Comparison of ENCODE assay signal across 8 cellular contexts in the genomic region with DNA sequence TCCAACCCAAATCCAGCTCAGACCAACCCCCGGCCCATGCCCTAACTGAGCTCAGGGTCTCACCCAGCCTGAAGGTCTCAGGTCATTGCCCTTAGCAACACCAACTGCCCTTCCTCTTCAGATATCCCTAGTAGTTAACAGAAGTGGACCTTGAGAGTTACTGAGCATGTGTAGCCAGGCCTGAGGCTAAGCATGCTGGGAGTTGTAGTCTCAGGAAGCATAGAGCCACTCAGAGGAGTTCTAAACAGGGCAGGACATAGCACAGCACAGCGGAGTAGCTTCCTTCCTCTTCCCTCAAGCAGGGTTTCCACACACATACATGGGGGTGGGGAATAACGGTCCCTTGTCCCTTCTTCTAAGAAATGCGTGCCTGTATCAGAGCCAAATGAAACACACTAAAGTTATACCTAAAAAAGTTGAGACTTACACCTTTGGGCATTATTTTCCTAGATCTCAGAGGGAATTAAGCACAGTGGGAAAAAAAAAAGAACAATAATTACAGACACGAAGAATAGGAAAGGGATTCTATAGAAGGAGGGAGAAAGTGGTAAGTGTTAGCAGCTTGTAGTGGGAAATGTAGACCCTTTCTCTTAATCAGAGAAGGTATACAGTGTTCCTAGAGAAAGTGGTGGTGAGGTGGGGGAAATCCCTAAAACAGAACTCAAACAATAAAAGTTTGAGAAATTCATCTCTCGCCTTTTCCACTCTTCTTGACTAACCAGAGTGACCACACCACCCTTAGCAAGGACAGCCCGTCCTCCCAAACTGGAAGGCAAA. TPM values are rescaled to one million over a fixed set of nuclear protein-coding genes. Genes with fewer than 3 reads are reported as not detected.
DNase-seq lines count a peak whose midpoint lies in the region; ATAC-seq and TF ChIP-seq lines count a peak whose summit lies in the region.

No MANE protein-coding gene starts in this region.

- H2BK120ac ChIP-seq in neuronal stem cell (ENCODE audit: low read depth, low read length), result no peak overlapping the region

- no peak overlapping the region for H3K23ac ChIP-seq in neuronal stem cell (ENCODE audit: low read depth, low read length, poor library complexity)

- H3K4me1 ChIP-seq in iPS DF 6.9 (ENCODE audit: control insufficient read depth, insufficient read depth, low read length), result peaks cover 6% of the 10 kb centered on the region
- H3K4me1 ChIP-seq in skeletal muscle satellite cell (ENCODE audit: control insufficient read depth, insufficient read depth, low read length), result peaks cover 32% of the 10 kb centered on the region
- H3K4me1 ChIP-seq in neuronal stem cell (ENCODE audit: control insufficient read depth in 2 of 2, insufficient read depth in 1 of 2, low read depth in 1 of 2, low read length in 2 of 2), result peaks cover 24 to 29% of the 10 kb centered on the region in 2 donors

- H3K27ac ChIP-seq in HL-60 (replicated peaks) (peak overlapping the region; percentile 100), brain microvascular endothelial cell (no peak overlapping the region), iPS DF 6.9 (ENCODE audit: low read length) (no peak overlapping the region), neuronal stem cell (replicated peaks; ENCODE audit: low read length) (no peak overlapping the region)

- H4K91ac ChIP-seq in neuronal stem cell (ENCODE audit: low read depth, low read length, poor library complexity), result no peak overlapping the region

- H3K4me3 ChIP-seq in HL-60 (replicated peaks; ENCODE audit: insufficient read depth, low read length) (peak overlapping the region; percentile 71), brain microvascular endothelial cell (ENCODE audit: low read depth, low read length) (peak overlapping the region; percentile 86), iPS DF 6.9 (ENCODE audit: low read length) (no peak overlapping the region), skeletal muscle satellite cell (ENCODE audit: low read length) (peak overlapping the region; percentile 91), neuronal stem cell (ENCODE audit: low read length in 2 of 2) (no peak overlapping the region)

- no peak overlapping the region for H2BK5ac ChIP-seq in neuronal stem cell (ENCODE audit: low read length)

- no peak overlapping the region for H4K8ac ChIP-seq in neuronal stem cell (ENCODE audit: low read depth, low read length)

- no peak overlapping the region for H2AK5ac ChIP-seq in neuronal stem cell (ENCODE audit: low read depth, low read length)

- H3K79me1 ChIP-seq in neuronal stem cell (ENCODE audit: low read depth, low read length), result peaks cover 17% of the 10 kb centered on the region

- H3K14ac ChIP-seq in neuronal stem cell (ENCODE audit: low read length), result no peak overlapping the region

- H3K9me3 ChIP-seq in iPS DF 6.9 (ENCODE audit: control insufficient read depth, insufficient read depth, low read length) (no peaks in the 10 kb centered on the region), skeletal muscle satellite cell (replicated peaks; ENCODE audit: low read length) (no peaks in the 10 kb centered on the region), neuronal stem cell (replicated peaks in 1 of 2; ENCODE audit: control insufficient read depth in 2 of 2, insufficient read depth in 1 of 2, low read depth in 1 of 2, low read length in 2 of 2) (no peaks in the 10 kb centered on the region)

- ATAC-seq in GM19455 (IDR thresholded peaks at IDR 0.05; ENCODE audit: unreplicated experiment), result peak; percentile 60

- H2AFZ ChIP-seq in neuronal stem cell (ENCODE audit: low read length), result no peak overlapping the region

- H3K9ac ChIP-seq in skeletal muscle satellite cell (ENCODE audit: low read depth, low read length) (peak overlapping the region; percentile 98), neuronal stem cell (ENCODE audit: low read depth, low read length, poor library complexity) (no peak overlapping the region)

- H3K4me2 ChIP-seq in skeletal muscle satellite cell (ENCODE audit: low read length), result peak overlapping the region; percentile 94
- no peak overlapping the region for H3K4me2 ChIP-seq in neuronal stem cell (ENCODE audit: insufficient read depth, low read length, poor library complexity, severe bottlenecking)

- in situ Hi-C loops in brain microvascular endothelial cell (cut with HindIII; ENCODE audit: low pct_ligation_motif_present, low sequenced_read_pairs), result no loop called here

- H3K18ac ChIP-seq in neuronal stem cell (ENCODE audit: low read length), result no peak overlapping the region

- H2BK12ac ChIP-seq in neuronal stem cell (ENCODE audit: low read length), result no peak overlapping the region

- H3K27me3 ChIP-seq in HL-60 (ENCODE audit: insufficient read depth, poor library complexity, severe bottlenecking) (no peaks in the 10 kb centered on the region), brain microvascular endothelial cell (replicated peaks) (no peaks in the 10 kb centered on the region), iPS DF 6.9 (ENCODE audit: control insufficient read depth, insufficient read depth, low read length) (no peaks in the 10 kb centered on the region), skeletal muscle satellite cell (ENCODE audit: control insufficient read depth, insufficient read depth, low read length) (no peaks in the 10 kb centered on the region), neuronal stem cell (ENCODE audit: control insufficient read depth in 3 of 3, insufficient read depth in 3 of 3, low read depth in 1 of 3, low read length in 3 of 3) (no peaks in the 10 kb centered on the region)

- no peak overlapping the region for H2BK15ac ChIP-seq in neuronal stem cell (ENCODE audit: low read length)

- DNase-seq in DMS114 treated with DMSO at 0.1 percent for 48 hours (lab: John Stamatoyannopoulos, UW; ENCODE audit: unreplicated experiment) (peak; percentile 51), HL-60 (ENCODE audit: low read depth in 1 of 2, low spot score in 1 of 2) (peak; percentile 93 to 96), T follicular helper cell (ENCODE audit: low read depth) (peak; percentile 37), brain microvascular endothelial cell (peak; percentile 81), iPS DF 6.9 (ENCODE audit: low read depth, low spot score) (peak; percentile 22), neuronal stem cell (ENCODE audit: low spot score) (no peak)

- H3K36me3 ChIP-seq in brain microvascular endothelial cell (replicated peaks) (peaks cover 40% of the 10 kb centered on the region), iPS DF 6.9 (ENCODE audit: control insufficient read depth, insufficient read depth, low read length) (peaks cover 35% of the 10 kb centered on the region), skeletal muscle satellite cell (ENCODE audit: insufficient read depth, low read length) (peaks cover 46% of the 10 kb centered on the region), neuronal stem cell (replicated peaks in 1 of 2; ENCODE audit: control insufficient read depth in 2 of 2, insufficient read depth in 2 of 2, low read length in 2 of 2) (peaks cover 41 to 68% of the 10 kb centered on the region in 2 donors)

- TF ChIP-seq CTCF in HL-60 (IDR thresholded peaks at IDR 0.05; ENCODE audit: insufficient read depth, low read length) (no peak), brain microvascular endothelial cell (IDR thresholded peaks at IDR 0.05; ENCODE audit: low read depth, low read length, missing control alignments) (no peak)

- H3K4ac ChIP-seq in neuronal stem cell (ENCODE audit: low read length), result no peak overlapping the region

- WGBS in iPS DF 6.9 (ENCODE audit: insufficient coverage, insufficient read length), result no CpG with 5 or more reads among the region's 7 CpGs
- no CpG with 5 or more reads among the region's 7 CpGs for WGBS in neuronal stem cell (ENCODE audit: extremely low coverage in 2 of 2, insufficient read length in 2 of 2, insufficient replicate concordance in 1 of 2), 2 donors

RNA-seq across cellular contexts. Expression of a gene that starts 4.4 kb away (rescaled TPM):
- 18.3 and 29.9 TPM in 2 replicates for total RNA-seq in skeletal muscle satellite cell (2012; rRNA removed)
- 10.4 TPM for polyA plus RNA-seq in neuronal stem cell (2013, experiment 1 of 2)
- polyA plus RNA-seq in neuronal stem cell (2013, experiment 2 of 2), result 10.8 TPM

RNA-seq across cellular contexts. Expression of a gene that starts 13.6 kb away (rescaled TPM):
- total RNA-seq in skeletal muscle satellite cell (2012; rRNA removed), result 0.44 and 0.51 TPM in 2 replicates
- 4.0 TPM for polyA plus RNA-seq in neuronal stem cell (2013, experiment 1 of 2)
- polyA plus RNA-seq in neuronal stem cell (2013, experiment 2 of 2), result 4.1 TPM

RNA-seq across cellular contexts. Expression of a gene that starts 37.6 kb away (rescaled TPM):
- total RNA-seq in skeletal muscle satellite cell (2012; rRNA removed), result 58.3 and 62.1 TPM in 2 replicates
- polyA plus RNA-seq in neuronal stem cell (2013, experiment 1 of 2), result 36.1 TPM
- polyA plus RNA-seq in neuronal stem cell (2013, experiment 2 of 2), result 34.4 TPM

RNA-seq across cellular contexts. Expression of a gene that starts 38.4 kb away (rescaled TPM):
- 0.25 TPM in 1 of 2 replicates, not detected in the other for total RNA-seq in skeletal muscle satellite cell (2012; rRNA removed)
- 0.14 TPM for polyA plus RNA-seq in neuronal stem cell (2013, experiment 1 of 2)
- 0.12 TPM for polyA plus RNA-seq in neuronal stem cell (2013, experiment 2 of 2)

RNA-seq across cellular contexts. Expression of a gene that starts 54.5 kb away (rescaled TPM):
- 37.8 and 39.8 TPM in 2 replicates for total RNA-seq in skeletal muscle satellite cell (2012; rRNA removed)
- 46.3 TPM for polyA plus RNA-seq in neuronal stem cell (2013, experiment 1 of 2)
- 47.9 TPM for polyA plus RNA-seq in neuronal stem cell (2013, experiment 2 of 2)

Comparison
In these comparisons a context has a peak if more than half of its experiments do, and no peak if none do; other contexts are left out.
1. H3K4me3 ChIP-seq: peak in HL-60 (single experiment), brain microvascular endothelial cell (single experiment) and skeletal muscle satellite cell (single experiment); none in iPS DF 6.9 (single experiment) and neuronal stem cell (0 of 2).